2 cellular contexts compared by ENCODE assay signal in the genomic region with DNA sequence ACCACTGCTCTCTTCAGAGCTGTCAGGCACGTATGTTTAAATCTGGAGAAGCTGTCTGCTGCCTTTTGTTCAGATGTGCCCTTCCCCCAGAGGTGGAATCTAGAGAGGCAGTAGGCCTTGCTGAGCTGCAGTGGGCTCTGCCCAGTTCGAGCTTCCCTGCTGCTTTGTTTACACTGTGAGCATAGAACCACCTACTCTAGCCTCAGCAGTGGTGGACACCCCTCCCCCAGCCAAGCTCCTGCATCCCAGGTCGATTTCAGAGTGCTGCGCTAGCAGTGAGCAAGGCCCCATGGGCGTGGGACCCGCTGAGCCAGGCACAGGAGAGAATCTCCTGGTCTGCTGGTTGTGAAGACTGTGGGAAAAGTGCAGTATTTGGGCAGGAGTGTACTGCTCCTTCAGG.
TF ChIP-seq lines count a peak whose summit lies in the region.

No MANE protein-coding gene starts in this region.

TF ChIP-seq in GM23338, 12 proteins besides CTCF, POLR2A, EP300 and RAD21:
- TF ChIP-seq, protein P1, sequence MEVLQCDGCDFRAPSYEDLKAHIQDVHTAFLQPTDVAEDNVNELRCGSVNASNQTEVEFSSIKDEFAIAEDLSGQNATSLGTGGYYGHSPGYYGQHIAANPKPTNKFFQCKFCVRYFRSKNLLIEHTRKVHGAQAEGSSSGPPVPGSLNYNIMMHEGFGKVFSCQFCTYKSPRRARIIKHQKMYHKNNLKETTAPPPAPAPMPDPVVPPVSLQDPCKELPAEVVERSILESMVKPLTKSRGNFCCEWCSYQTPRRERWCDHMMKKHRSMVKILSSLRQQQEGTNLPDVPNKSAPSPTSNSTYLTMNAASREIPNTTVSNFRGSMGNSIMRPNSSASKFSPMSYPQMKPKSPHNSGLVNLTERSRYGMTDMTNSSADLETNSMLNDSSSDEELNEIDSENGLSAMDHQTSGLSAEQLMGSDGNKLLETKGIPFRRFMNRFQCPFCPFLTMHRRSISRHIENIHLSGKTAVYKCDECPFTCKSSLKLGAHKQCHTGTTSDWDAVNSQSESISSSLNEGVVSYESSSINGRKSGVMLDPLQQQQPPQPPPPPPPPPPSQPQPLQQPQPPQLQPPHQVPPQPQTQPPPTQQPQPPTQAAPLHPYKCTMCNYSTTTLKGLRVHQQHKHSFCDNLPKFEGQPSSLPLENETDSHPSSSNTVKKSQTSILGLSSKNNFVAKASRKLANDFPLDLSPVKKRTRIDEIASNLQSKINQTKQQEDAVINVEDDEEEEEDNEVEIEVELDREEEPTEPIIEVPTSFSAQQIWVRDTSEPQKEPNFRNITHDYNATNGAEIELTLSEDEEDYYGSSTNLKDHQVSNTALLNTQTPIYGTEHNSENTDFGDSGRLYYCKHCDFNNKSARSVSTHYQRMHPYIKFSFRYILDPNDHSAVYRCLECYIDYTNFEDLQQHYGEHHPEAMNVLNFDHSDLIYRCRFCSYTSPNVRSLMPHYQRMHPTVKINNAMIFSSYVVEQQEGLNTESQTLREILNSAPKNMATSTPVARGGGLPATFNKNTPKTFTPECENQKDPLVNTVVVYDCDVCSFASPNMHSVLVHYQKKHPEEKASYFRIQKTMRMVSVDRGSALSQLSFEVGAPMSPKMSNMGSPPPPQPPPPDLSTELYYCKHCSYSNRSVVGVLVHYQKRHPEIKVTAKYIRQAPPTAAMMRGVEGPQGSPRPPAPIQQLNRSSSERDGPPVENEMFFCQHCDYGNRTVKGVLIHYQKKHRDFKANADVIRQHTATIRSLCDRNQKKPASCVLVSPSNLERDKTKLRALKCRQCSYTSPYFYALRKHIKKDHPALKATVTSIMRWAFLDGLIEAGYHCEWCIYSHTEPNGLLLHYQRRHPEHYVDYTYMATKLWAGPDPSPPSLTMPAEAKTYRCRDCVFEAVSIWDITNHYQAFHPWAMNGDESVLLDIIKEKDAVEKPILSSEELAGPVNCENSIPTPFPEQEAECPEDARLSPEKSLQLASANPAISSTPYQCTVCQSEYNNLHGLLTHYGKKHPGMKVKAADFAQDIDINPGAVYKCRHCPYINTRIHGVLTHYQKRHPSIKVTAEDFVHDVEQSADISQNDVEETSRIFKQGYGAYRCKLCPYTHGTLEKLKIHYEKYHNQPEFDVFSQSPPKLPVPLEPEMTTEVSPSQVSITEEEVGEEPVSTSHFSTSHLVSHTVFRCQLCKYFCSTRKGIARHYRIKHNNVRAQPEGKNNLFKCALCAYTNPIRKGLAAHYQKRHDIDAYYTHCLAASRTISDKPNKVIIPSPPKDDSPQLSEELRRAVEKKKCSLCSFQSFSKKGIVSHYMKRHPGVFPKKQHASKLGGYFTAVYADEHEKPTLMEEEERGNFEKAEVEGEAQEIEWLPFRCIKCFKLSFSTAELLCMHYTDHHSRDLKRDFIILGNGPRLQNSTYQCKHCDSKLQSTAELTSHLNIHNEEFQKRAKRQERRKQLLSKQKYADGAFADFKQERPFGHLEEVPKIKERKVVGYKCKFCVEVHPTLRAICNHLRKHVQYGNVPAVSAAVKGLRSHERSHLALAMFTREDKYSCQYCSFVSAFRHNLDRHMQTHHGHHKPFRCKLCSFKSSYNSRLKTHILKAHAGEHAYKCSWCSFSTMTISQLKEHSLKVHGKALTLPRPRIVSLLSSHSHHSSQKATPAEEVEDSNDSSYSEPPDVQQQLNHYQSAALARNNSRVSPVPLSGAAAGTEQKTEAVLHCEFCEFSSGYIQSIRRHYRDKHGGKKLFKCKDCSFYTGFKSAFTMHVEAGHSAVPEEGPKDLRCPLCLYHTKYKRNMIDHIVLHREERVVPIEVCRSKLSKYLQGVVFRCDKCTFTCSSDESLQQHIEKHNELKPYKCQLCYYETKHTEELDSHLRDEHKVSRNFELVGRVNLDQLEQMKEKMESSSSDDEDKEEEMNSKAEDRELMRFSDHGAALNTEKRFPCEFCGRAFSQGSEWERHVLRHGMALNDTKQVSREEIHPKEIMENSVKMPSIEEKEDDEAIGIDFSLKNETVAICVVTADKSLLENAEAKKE (CRISPR knock-in tag; IDR thresholded peaks at IDR 0.05) = peak; percentile 44; the same call in 1 of the 2 replicates
TF ChIP-seq in GM23338: peak in this region for 1; not testable (repeated sequence) for 11.

TF ChIP-seq in H1, 55 proteins besides CTCF, POLR2A, EP300 and RAD21:
- TF ChIP-seq SP1 (IDR thresholded peaks at IDR 0.05; ENCODE audit: low read depth, low read length) = peak; percentile 67; the same call in 1 of the 2 replicates
- 0 out of 2 replicates have a peak, but pooled peaks have one; percentile 34 for TF ChIP-seq TEAD4 (IDR thresholded peaks at IDR 0.05; ENCODE audit: low read depth, low read length)
TF ChIP-seq in H1: peak in this region for 2; not testable (repeated sequence) for 53.
